8 cellular contexts compared by ENCODE assay signal in the genomic region with DNA sequence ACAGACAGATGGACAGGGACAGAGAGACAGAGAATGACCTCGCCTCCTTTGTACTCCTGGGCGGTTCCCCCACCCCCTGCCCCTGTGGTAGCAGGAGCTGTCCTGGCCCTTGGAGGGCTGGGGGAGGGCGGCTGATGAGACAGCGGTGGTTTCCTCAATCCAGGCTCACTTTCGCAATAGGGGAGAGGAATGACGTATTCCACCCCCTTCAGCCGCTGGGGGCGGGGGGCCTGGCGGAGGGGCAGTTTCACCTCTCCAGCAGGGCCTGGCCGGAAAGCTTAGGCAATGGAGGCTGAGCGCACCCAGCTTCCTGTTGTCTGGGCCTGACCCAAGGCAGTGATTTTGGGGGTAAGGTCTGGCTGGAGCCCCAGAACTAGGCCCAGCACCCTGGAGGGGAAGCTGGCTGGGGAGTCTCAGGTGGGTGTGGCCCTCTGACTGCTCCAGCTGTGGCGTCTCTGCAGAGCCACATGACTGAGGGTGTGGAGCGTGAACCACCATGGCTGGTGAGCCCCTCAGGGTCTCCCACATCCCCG. TPM values are rescaled to one million over a fixed set of nuclear protein-coding genes. Genes with fewer than 3 reads are reported as not detected.
DNase-seq lines count a peak whose midpoint lies in the region; ATAC-seq and TF ChIP-seq lines count a peak whose summit lies in the region.

No MANE protein-coding gene starts in this region.

- POLR2A ChIA-PET in Panc1 (lab: Charles Lee), result no interaction called here

- H3K4me3 ChIP-seq in Panc1 (ENCODE audit: low read depth in 2 of 2, low read length in 2 of 2) (no peak overlapping the region), urinary bladder (ENCODE audit: low read depth, low read length) (no peak overlapping the region)

- DNase-seq in EH (ENCODE audit: low read depth) (peak; percentile 90), Panc1 (ENCODE audit: low read depth, low spot score) (no peak), activated T-helper 1 cell treated with Interleukin-2 at 50 U/mL for 16 hours (ENCODE audit: low read depth) (peak; percentile 64), fibroblast of the conjunctiva (ENCODE audit: low read depth) (peak; percentile 87), posterior vena cava (ENCODE audit: low spot score) (peak; percentile 96), NCI-H2081 (lab: John Stamatoyannopoulos, UW) (no peak)

- no peaks in the 10 kb centered on the region for H3K9me3 ChIP-seq in Panc1 (ENCODE audit: control insufficient read depth, insufficient read depth, low read depth, low read length)

- H3K27ac ChIP-seq in Panc1 (ENCODE audit: low read length) (peak overlapping the region; percentile 96), urinary bladder (ENCODE audit: low read depth) (peak overlapping the region; percentile 76)

- TF ChIP-seq CTCF in Panc1 (IDR thresholded peaks at IDR 0.05), result no peak

- WGBS in urinary bladder, result 46% methylated on average over 14 of the region's 14 CpGs

- ATAC-seq in HG02588 (IDR thresholded peaks at IDR 0.05; ENCODE audit: unreplicated experiment) (peak; percentile 33), Panc1 (peak; percentile 47)

- H3K4me1 ChIP-seq in Panc1 (ENCODE audit: control insufficient read depth, insufficient read depth, low read length) (peaks cover 66% of the 10 kb centered on the region), urinary bladder (ENCODE audit: insufficient read depth) (no peaks in the 10 kb centered on the region)

- no TSS peak for BruUV-seq in Panc1 (replicated peaks; lab: Mats Ljungman, UMichigan)

- CTCF ChIA-PET in Panc1 (lab: Charles Lee), result interaction anchor here (1.2 kb wide), 1 partner anchor 94 kb away, joined by 5 read pairs; the partner anchor contains the start of gene ACBD4

- intact Hi-C loops in Panc1 (cut with micrococcal nuclease; ENCODE audit: unreplicated experiment), result no loop called here
- intact Hi-C loops in posterior vena cava (cut with DNase I), result no loop called here

- in situ Hi-C loops in Panc1 (cut with HindIII; ENCODE audit: low pct_unique_long_range_greater_than_20kb, low sequenced_read_pairs), result no loop called here

- H3K36me3 ChIP-seq in Panc1 (ENCODE audit: control insufficient read depth, insufficient read depth, low read length), result no peaks in the 10 kb centered on the region
- H3K36me3 ChIP-seq in urinary bladder (ENCODE audit: insufficient read depth), result no peaks in the 10 kb centered on the region

- no peaks in the 10 kb centered on the region for H3K27me3 ChIP-seq in Panc1 (ENCODE audit: control insufficient read depth, insufficient read depth, low read length)

RNA-seq across cellular contexts. Expression of gene FMNL1, which starts 7.4 kb away (rescaled TPM):
- total RNA-seq in Panc1 (2021; ENCODE audit: unreplicated experiment) (20.0 TPM), posterior vena cava (10 to 100 TPM; 19.5 to 28.2 TPM), urinary bladder (3.1 TPM)
- 23.8 TPM for polyA plus RNA-seq in Panc1 (2012; ENCODE audit: insufficient read length)
- 10.8 TPM for polyA plus RNA-seq in urinary bladder

RNA-seq across cellular contexts. Expression of gene SPATA32, which starts 32.8 kb away (rescaled TPM):
- total RNA-seq in Panc1 (2021; ENCODE audit: unreplicated experiment) (0.26 TPM), posterior vena cava (not detected), urinary bladder (not detected)
- 0.17 TPM for polyA plus RNA-seq in Panc1 (2012; ENCODE audit: insufficient read length)
- not detected for polyA plus RNA-seq in urinary bladder

Comparison
In these comparisons a context has a peak if more than half of its experiments do, and no peak if none do; other contexts are left out.
1. DNase-seq: peak in EH (single experiment), activated T-helper 1 cell treated with Interleukin-2 at 50 U/mL for 16 hours (single experiment), fibroblast of the conjunctiva (single experiment) and posterior vena cava (single experiment); none in Panc1 (single experiment) and NCI-H2081 (0 of 2).